ENCODE assay signal across 25 cellular contexts in genomic region chr20:35939264-35939663, GRCh38.
"Had no signal": no experiment of that assay in that cellular context is flagged by ENCODE, and none has a peak within 500 bp of the region (broad histone marks: within the 10 kb centered on the region; RNA-seq: fewer than 3 reads in every experiment).

No MANE protein-coding gene starts in this region.

- H3K27ac ChIP-seq: parathyroid adenoma, prostate gland, right lobe of liver, spleen, testis, tibial nerve, upper lobe of right lung, vagina had no signal

- H3K4me3 ChIP-seq: prostate gland, right lobe of liver, spleen, testis, tibial nerve, upper lobe of right lung, vagina had no signal

- H3K9me3 ChIP-seq: prostate gland, right lobe of liver, spleen, testis, tibial nerve, upper lobe of right lung, vagina had no signal

- H3K9ac ChIP-seq: parathyroid adenoma had no signal

- H3K4me1 ChIP-seq: parathyroid adenoma, prostate gland, right lobe of liver, spleen, testis, tibial nerve, upper lobe of right lung, vagina had no signal

- H3K27me3 Mint-ChIP-seq: dendritic cell treated with granulocyte-macrophage colony-stimulating factor and Interleukin-4, amounts not matched to agents 40 ng/mL and 50 ng/mL, for 4 days; effector memory CD8-positive, alpha-beta T cell; naive B cell; stimulated activated naive B cell treated with anti-CD40 and anti-IgM and Interleukin-4, amounts not matched to agents 10 μg/mL and 1 μg/mL and 100 μg/mL, for 72 hours; stimulated activated naive CD8-positive, alpha-beta T cell treated with anti-CD3 and anti-CD28 coated beads, Interleukin-15, amount 100 ng/mL, for 72 hours had no signal

- H2AFZ ChIP-seq: parathyroid adenoma had no signal

- H3K27ac Mint-ChIP-seq: dendritic cell treated with granulocyte-macrophage colony-stimulating factor and Interleukin-4, amounts not matched to agents 40 ng/mL and 50 ng/mL, for 4 days; nephron; stimulated activated naive B cell treated with anti-CD40 and anti-IgM and Interleukin-4, amounts not matched to agents 10 μg/mL and 1 μg/mL and 100 μg/mL, for 72 hours had no signal

- ATAC-seq: effector memory CD8-positive, alpha-beta T cell; left colon; left ventricle myocardium superior; right lobe of liver; stimulated activated naive B cell treated with anti-CD40 and anti-IgM and Interleukin-4, amounts not matched to agents 10 μg/mL and 1 μg/mL and 100 μg/mL, for 72 hours; stimulated activated naive CD8-positive, alpha-beta T cell treated with anti-CD3 and anti-CD28 coated beads, Interleukin-15, amount 100 ng/mL, for 72 hours; upper lobe of right lung had no signal

- DNase-seq: effector memory CD8-positive, alpha-beta T cell; erythroblast; foreskin melanocyte; head of caudate nucleus; hippocampal formation; left colon; left ventricle myocardium superior; mesendoderm; naive B cell; occipital lobe; right lobe of liver; spleen; stimulated activated CD4-positive, alpha-beta T cell treated with anti-CD3 and anti-CD28 coated beads, Interleukin-15, amount 100 ng/mL, for 24 hours; stimulated activated CD4-positive, alpha-beta T cell treated with anti-CD3 and anti-CD28 coated beads, Interleukin-1b, Interleukin-23, amount 100 ng/mL, for 48 hours; stimulated activated CD4-positive, alpha-beta T cell treated with anti-CD3 and anti-CD28 coated beads, Interleukin-4, amount 100 ng/mL, for 24 hours; stimulated activated naive B cell treated with anti-CD40 and anti-IgM and Interleukin-4, amounts not matched to agents 10 μg/mL and 1 μg/mL and 100 μg/mL, for 72 hours; stimulated activated naive CD8-positive, alpha-beta T cell treated with anti-CD3 and anti-CD28 coated beads, Interleukin-15, amount 100 ng/mL, for 72 hours; testis; upper lobe of right lung had no signal

- H3K79me2 ChIP-seq: parathyroid adenoma had no signal

- H3K27me3 ChIP-seq: right lobe of liver, spleen, testis, tibial nerve, upper lobe of right lung, vagina had no signal

- H3K36me3 ChIP-seq: prostate gland had no signal

- H3K9me3 Mint-ChIP-seq: dendritic cell treated with granulocyte-macrophage colony-stimulating factor and Interleukin-4, amounts not matched to agents 40 ng/mL and 50 ng/mL, for 4 days; effector memory CD8-positive, alpha-beta T cell; naive B cell; nephron; stimulated activated naive B cell treated with anti-CD40 and anti-IgM and Interleukin-4, amounts not matched to agents 10 μg/mL and 1 μg/mL and 100 μg/mL, for 72 hours; stimulated activated naive CD8-positive, alpha-beta T cell treated with anti-CD3 and anti-CD28 coated beads, Interleukin-15, amount 100 ng/mL, for 72 hours had no signal

- H3K4me1 Mint-ChIP-seq: naive B cell, nephron had no signal

- H3K4me3 Mint-ChIP-seq: dendritic cell treated with granulocyte-macrophage colony-stimulating factor and Interleukin-4, amounts not matched to agents 40 ng/mL and 50 ng/mL, for 4 days; effector memory CD8-positive, alpha-beta T cell; naive B cell; nephron; stimulated activated naive B cell treated with anti-CD40 and anti-IgM and Interleukin-4, amounts not matched to agents 10 μg/mL and 1 μg/mL and 100 μg/mL, for 72 hours; stimulated activated naive CD8-positive, alpha-beta T cell treated with anti-CD3 and anti-CD28 coated beads, Interleukin-15, amount 100 ng/mL, for 72 hours had no signal
